Comparison of ENCODE assay signal across 14 cellular contexts in genomic region chr3:141239551-141240281, GRCh38. TPM values are rescaled to one million over a fixed set of nuclear protein-coding genes. Genes with fewer than 3 reads are reported as not detected.
DNase-seq lines count a peak whose midpoint lies in the region; ATAC-seq and TF ChIP-seq lines count a peak whose summit lies in the region.
"Had no signal": no experiment of that assay in that cellular context is flagged by ENCODE, and none has a peak within 500 bp of the region (broad histone marks: within the 10 kb centered on the region; RNA-seq: fewer than 3 reads in every experiment).

No MANE protein-coding gene starts in this region.

- no peak overlapping the region for H2BK120ac ChIP-seq in mesendoderm (ENCODE audit: low read depth, low read length)

- no peak overlapping the region for H3K18ac ChIP-seq in mesendoderm (ENCODE audit: low read length)

- peaks cover 14% of the 10 kb centered on the region for H3K79me1 ChIP-seq in mesendoderm (ENCODE audit: low read length)

- peaks cover 92% of the 10 kb centered on the region for H3K36me3 ChIP-seq in DND-41 (ENCODE audit: insufficient read depth, low read length)
- no peaks in the 10 kb centered on the region for H3K36me3 ChIP-seq in mesendoderm (ENCODE audit: control insufficient read depth, insufficient read depth, low read length)
- H3K36me3 ChIP-seq: esophagus squamous epithelium, pancreas had no signal

- no peak overlapping the region for H4K5ac ChIP-seq in mesendoderm (ENCODE audit: low read length)

- H3K9ac ChIP-seq in DND-41 (ENCODE audit: low read depth, low read length) (no peak overlapping the region), mesendoderm (ENCODE audit: low read length) (no peak overlapping the region)

- ATAC-seq in DND-41 (ENCODE audit: insufficient read depth, low read depth) (no peak), GM19467 (IDR thresholded peaks at IDR 0.05; ENCODE audit: unreplicated experiment) (no peak), GM21717 (IDR thresholded peaks at IDR 0.05; ENCODE audit: unreplicated experiment) (no peak)
- ATAC-seq: pancreas had no signal

- H3K27ac ChIP-seq in DND-41 (ENCODE audit: low read length) (peak overlapping the region; percentile 74), mesendoderm (ENCODE audit: low read depth, low read length) (no peak overlapping the region)
- H3K27ac ChIP-seq: coronary artery, esophagus squamous epithelium, pancreas had no signal

- no peak overlapping the region for H2AK5ac ChIP-seq in mesendoderm (ENCODE audit: low read length)

- peaks cover 83% of the 10 kb centered on the region for H4K20me1 ChIP-seq in DND-41 (ENCODE audit: insufficient read depth, low read length)

- peaks cover 100% of the 10 kb centered on the region for H3K79me2 ChIP-seq in DND-41 (ENCODE audit: insufficient read depth, low read length)
- H3K79me2 ChIP-seq in mesendoderm (ENCODE audit: control insufficient read depth, insufficient read depth, low read length): no peaks in the 10 kb centered on the region

- no peak for TF ChIP-seq CTCF in DND-41 (IDR thresholded peaks at IDR 0.05; ENCODE audit: borderline replicate concordance, extremely low read depth, low read length, poor library complexity, severe bottlenecking)

- DNase-seq in NCI-H510A treated with DMSO at 0.1 percent for 48 hours (lab: John Stamatoyannopoulos, UW): peak; percentile 27
- no peak for DNase-seq in NCI-H510A (lab: John Stamatoyannopoulos, UW)
- no peak for DNase-seq in DND-41
- DNase-seq in NCI-H2196 treated with DMSO at 0.1 percent for 48 hours (lab: John Stamatoyannopoulos, UW; ENCODE audit: unreplicated experiment): peak; percentile 68
- peak; percentile 51 for DNase-seq in mesendoderm
- no peak for DNase-seq in erythroblast (lab: John Stamatoyannopoulos, UW)
- DNase-seq: activated CD4-positive, alpha-beta T cell treated with anti-CD3 and anti-CD28 coated beads, Interleukin-2, amount 50 U/mL, for 48 hours; esophagus squamous epithelium; NCI-H1694 treated with DMSO at 0.1 percent for 48 hours; pancreas; stimulated activated CD8-positive, alpha-beta memory T cell treated with anti-CD3 and anti-CD28 coated beads, Interleukin-4, amount 100 ng/mL, for 48 hours had no signal

- no peaks in the 10 kb centered on the region for H3K9me3 ChIP-seq in DND-41 (ENCODE audit: insufficient read depth, low read length, severe bottlenecking)
- H3K9me3 ChIP-seq: esophagus squamous epithelium, pancreas had no signal

- no peak overlapping the region for H2AFZ ChIP-seq in DND-41 (ENCODE audit: low read depth, low read length)

- H3K4me2 ChIP-seq in DND-41 (ENCODE audit: insufficient read depth, low read length): peak overlapping the region; percentile 37
- no peak overlapping the region for H3K4me2 ChIP-seq in mesendoderm (ENCODE audit: low read length)

- H3K56ac ChIP-seq in mesendoderm (ENCODE audit: low read length): no peak overlapping the region

- H3K4me3 ChIP-seq in DND-41 (ENCODE audit: low read depth in 1 of 2, low read length in 2 of 2) (no peak overlapping the region), mesendoderm (ENCODE audit: low read length) (no peak overlapping the region)
- H3K4me3 ChIP-seq: coronary artery, esophagus squamous epithelium, pancreas had no signal

- H3K27me3 ChIP-seq in DND-41 (ENCODE audit: insufficient read depth, low read length, poor library complexity) (no peaks in the 10 kb centered on the region), mesendoderm (ENCODE audit: insufficient read depth, low read length, poor library complexity) (no peaks in the 10 kb centered on the region)
- H3K27me3 ChIP-seq: esophagus squamous epithelium, pancreas had no signal

- no peak overlapping the region for H3K23ac ChIP-seq in mesendoderm (ENCODE audit: low read length)

- no peak for TF ChIP-seq POLR2A in erythroblast (IDR thresholded peaks at IDR 0.05; ENCODE audit: low read length)

- H2BK15ac ChIP-seq in mesendoderm (replicated peaks; ENCODE audit: low read depth): no peak overlapping the region

- H3K4me1 ChIP-seq in DND-41 (ENCODE audit: insufficient read depth, low read length): peaks cover 87% of the 10 kb centered on the region
- H3K4me1 ChIP-seq in mesendoderm (ENCODE audit: control insufficient read depth, low read depth, low read length): peaks cover 17% of the 10 kb centered on the region

- H3K4ac ChIP-seq in mesendoderm (ENCODE audit: low read depth, low read length): no peak overlapping the region

- no peak overlapping the region for H2BK5ac ChIP-seq in mesendoderm (ENCODE audit: low read length)

- no CpG with 5 or more reads among the region's 5 CpGs for WGBS in mesendoderm (ENCODE audit: extremely low coverage, insufficient coverage, low lambda C conversion rate)

- H4K8ac ChIP-seq in mesendoderm (ENCODE audit: low read depth, low read length): no peak overlapping the region

RNA-seq across cellular contexts. Expression of gene PXYLP1, which starts 8.1 kb away (rescaled TPM):
- 28.8 TPM for polyA plus RNA-seq in mesendoderm (2013, experiment 1 of 2)
- polyA plus RNA-seq in mesendoderm (2013, experiment 2 of 2): 30.6 TPM

Comparison
In these comparisons a context has a peak if more than half of its experiments do, and no peak if none do; other contexts are left out.
1. DNase-seq: peak in NCI-H510A treated with DMSO at 0.1 percent for 48 hours (single experiment), NCI-H2196 treated with DMSO at 0.1 percent for 48 hours (single experiment) and mesendoderm (single experiment); none in NCI-H510A (single experiment), DND-41 (single experiment) and erythroblast (0 of 2).